In the genomic region with DNA sequence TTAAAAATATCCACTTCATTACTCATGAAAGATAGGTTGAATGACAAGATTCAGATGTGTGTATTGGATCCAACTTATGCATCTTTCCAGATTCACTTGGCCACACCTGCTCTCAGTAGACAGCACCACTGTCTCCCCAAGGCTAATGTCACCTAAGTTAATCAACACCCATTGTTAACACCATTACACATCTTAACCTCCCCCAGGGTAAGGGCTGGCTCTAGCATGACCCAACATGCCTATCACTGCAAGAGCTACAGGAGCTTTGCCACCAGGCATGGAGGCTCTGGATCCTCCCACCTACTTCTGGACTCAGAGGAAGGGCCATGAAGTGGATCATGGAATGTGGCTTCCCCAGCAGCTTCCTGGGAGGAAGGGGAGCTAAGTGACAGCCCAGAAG, we compare ENCODE assay signal across 1 cellular context.
TF ChIP-seq lines count a peak whose summit lies in the region.

No MANE protein-coding gene starts in this region.

TF ChIP-seq in GM12878, 131 proteins besides CTCF, POLR2A, EP300 and RAD21:
- TF ChIP-seq NRF1 (conservative IDR thresholded peaks at IDR 0.05; ENCODE audit: low read depth, low read length) (no peak), ZBED1 (IDR thresholded peaks at IDR 0.05; ENCODE audit: borderline replicate concordance) (no peak), MTA3 (IDR thresholded peaks at IDR 0.05; ENCODE audit: borderline replicate concordance, low read length) (no peak), NR2F1 (conservative IDR thresholded peaks at IDR 0.05) (no peak), NR2C2 (IDR thresholded peaks at IDR 0.05; ENCODE audit: borderline replicate concordance, control insufficient read depth, insufficient read length, low read depth) (no peak), PAX5 (IDR thresholded peaks at IDR 0.05; ENCODE audit: borderline replicate concordance, low read depth, low read length) (no peak), ZZZ3 (IDR thresholded peaks at IDR 0.05; ENCODE audit: control insufficient read depth, insufficient read length, low read depth) (no peak), SMAD5 (IDR thresholded peaks at IDR 0.05; ENCODE audit: low read depth) (no peak), FOXK2 (IDR thresholded peaks at IDR 0.05) (no peak), POLR2AphosphoS2 (IDR thresholded peaks at IDR 0.05; ENCODE audit: low read depth, low read length) (no peak), CREB1 (IDR thresholded peaks at IDR 0.05; ENCODE audit: low read depth) (no peak), TCF12 (IDR thresholded peaks at IDR 0.05; ENCODE audit: low read depth, low read length) (no peak), BRCA1 (IDR thresholded peaks at IDR 0.05; ENCODE audit: low read depth, low read length) (no peak)
- TF ChIP-seq, protein P1, sequence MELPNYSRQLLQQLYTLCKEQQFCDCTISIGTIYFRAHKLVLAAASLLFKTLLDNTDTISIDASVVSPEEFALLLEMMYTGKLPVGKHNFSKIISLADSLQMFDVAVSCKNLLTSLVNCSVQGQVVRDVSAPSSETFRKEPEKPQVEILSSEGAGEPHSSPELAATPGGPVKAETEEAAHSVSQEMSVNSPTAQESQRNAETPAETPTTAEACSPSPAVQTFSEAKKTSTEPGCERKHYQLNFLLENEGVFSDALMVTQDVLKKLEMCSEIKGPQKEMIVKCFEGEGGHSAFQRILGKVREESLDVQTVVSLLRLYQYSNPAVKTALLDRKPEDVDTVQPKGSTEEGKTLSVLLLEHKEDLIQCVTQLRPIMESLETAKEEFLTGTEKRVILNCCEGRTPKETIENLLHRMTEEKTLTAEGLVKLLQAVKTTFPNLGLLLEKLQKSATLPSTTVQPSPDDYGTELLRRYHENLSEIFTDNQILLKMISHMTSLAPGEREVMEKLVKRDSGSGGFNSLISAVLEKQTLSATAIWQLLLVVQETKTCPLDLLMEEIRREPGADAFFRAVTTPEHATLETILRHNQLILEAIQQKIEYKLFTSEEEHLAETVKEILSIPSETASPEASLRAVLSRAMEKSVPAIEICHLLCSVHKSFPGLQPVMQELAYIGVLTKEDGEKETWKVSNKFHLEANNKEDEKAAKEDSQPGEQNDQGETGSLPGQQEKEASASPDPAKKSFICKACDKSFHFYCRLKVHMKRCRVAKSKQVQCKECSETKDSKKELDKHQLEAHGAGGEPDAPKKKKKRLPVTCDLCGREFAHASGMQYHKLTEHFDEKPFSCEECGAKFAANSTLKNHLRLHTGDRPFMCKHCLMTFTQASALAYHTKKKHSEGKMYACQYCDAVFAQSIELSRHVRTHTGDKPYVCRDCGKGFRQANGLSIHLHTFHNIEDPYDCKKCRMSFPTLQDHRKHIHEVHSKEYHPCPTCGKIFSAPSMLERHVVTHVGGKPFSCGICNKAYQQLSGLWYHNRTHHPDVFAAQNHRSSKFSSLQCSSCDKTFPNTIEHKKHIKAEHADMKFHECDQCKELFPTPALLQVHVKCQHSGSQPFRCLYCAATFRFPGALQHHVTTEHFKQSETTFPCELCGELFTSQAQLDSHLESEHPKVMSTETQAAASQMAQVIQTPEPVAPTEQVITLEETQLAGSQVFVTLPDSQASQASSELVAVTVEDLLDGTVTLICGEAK (IDR thresholded peaks at IDR 0.05; ENCODE audit: borderline replicate concordance), result no peak
- TF ChIP-seq, protein P2, sequence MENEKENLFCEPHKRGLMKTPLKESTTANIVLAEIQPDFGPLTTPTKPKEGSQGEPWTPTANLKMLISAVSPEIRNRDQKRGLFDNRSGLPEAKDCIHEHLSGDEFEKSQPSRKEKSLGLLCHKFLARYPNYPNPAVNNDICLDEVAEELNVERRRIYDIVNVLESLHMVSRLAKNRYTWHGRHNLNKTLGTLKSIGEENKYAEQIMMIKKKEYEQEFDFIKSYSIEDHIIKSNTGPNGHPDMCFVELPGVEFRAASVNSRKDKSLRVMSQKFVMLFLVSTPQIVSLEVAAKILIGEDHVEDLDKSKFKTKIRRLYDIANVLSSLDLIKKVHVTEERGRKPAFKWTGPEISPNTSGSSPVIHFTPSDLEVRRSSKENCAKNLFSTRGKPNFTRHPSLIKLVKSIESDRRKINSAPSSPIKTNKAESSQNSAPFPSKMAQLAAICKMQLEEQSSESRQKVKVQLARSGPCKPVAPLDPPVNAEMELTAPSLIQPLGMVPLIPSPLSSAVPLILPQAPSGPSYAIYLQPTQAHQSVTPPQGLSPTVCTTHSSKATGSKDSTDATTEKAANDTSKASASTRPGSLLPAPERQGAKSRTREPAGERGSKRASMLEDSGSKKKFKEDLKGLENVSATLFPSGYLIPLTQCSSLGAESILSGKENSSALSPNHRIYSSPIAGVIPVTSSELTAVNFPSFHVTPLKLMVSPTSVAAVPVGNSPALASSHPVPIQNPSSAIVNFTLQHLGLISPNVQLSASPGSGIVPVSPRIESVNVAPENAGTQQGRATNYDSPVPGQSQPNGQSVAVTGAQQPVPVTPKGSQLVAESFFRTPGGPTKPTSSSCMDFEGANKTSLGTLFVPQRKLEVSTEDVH (IDR thresholded peaks at IDR 0.05; ENCODE audit: low read depth, partially characterized antibody), result no peak
- TF ChIP-seq, protein P3, sequence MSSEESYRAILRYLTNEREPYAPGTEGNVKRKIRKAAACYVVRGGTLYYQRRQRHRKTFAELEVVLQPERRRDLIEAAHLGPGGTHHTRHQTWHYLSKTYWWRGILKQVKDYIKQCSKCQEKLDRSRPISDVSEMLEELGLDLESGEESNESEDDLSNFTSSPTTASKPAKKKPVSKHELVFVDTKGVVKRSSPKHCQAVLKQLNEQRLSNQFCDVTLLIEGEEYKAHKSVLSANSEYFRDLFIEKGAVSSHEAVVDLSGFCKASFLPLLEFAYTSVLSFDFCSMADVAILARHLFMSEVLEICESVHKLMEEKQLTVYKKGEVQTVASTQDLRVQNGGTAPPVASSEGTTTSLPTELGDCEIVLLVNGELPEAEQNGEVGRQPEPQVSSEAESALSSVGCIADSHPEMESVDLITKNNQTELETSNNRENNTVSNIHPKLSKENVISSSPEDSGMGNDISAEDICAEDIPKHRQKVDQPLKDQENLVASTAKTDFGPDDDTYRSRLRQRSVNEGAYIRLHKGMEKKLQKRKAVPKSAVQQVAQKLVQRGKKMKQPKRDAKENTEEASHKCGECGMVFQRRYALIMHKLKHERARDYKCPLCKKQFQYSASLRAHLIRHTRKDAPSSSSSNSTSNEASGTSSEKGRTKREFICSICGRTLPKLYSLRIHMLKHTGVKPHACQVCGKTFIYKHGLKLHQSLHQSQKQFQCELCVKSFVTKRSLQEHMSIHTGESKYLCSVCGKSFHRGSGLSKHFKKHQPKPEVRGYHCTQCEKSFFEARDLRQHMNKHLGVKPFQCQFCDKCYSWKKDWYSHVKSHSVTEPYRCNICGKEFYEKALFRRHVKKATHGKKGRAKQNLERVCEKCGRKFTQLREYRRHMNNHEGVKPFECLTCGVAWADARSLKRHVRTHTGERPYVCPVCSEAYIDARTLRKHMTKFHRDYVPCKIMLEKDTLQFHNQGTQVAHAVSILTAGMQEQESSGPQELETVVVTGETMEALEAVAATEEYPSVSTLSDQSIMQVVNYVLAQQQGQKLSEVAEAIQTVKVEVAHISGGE (CRISPR knock-in tag; IDR thresholded peaks at IDR 0.05), result no peak
- TF ChIP-seq, protein P4, sequence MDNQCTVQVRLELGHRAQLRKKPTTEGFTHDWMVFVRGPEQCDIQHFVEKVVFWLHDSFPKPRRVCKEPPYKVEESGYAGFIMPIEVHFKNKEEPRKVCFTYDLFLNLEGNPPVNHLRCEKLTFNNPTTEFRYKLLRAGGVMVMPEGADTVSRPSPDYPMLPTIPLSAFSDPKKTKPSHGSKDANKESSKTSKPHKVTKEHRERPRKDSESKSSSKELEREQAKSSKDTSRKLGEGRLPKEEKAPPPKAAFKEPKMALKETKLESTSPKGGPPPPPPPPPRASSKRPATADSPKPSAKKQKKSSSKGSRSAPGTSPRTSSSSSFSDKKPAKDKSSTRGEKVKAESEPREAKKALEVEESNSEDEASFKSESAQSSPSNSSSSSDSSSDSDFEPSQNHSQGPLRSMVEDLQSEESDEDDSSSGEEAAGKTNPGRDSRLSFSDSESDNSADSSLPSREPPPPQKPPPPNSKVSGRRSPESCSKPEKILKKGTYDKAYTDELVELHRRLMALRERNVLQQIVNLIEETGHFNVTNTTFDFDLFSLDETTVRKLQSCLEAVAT (IDR thresholded peaks at IDR 0.05), result no peak
- TF ChIP-seq, protein P5, sequence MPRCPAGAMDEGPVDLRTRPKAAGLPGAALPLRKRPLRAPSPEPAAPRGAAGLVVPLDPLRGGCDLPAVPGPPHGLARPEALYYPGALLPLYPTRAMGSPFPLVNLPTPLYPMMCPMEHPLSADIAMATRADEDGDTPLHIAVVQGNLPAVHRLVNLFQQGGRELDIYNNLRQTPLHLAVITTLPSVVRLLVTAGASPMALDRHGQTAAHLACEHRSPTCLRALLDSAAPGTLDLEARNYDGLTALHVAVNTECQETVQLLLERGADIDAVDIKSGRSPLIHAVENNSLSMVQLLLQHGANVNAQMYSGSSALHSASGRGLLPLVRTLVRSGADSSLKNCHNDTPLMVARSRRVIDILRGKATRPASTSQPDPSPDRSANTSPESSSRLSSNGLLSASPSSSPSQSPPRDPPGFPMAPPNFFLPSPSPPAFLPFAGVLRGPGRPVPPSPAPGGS (IDR thresholded peaks at IDR 0.05; ENCODE audit: borderline replicate concordance, insufficient read depth, low read depth, low read length, poor library complexity, severe bottlenecking), result no peak
TF ChIP-seq in GM12878: peak in this region for 0.
